In genomic region chr9:20319241-20319640, GRCh38 we compare ENCODE assay signal across 16 cellular contexts.
DNase-seq lines count a peak whose midpoint lies in the region; ATAC-seq and TF ChIP-seq lines count a peak whose summit lies in the region.
"Had no signal": no experiment of that assay in that cellular context is flagged by ENCODE, and none has a peak within 500 bp of the region (broad histone marks: within the 10 kb centered on the region; RNA-seq: fewer than 3 reads in every experiment).

No MANE protein-coding gene starts in this region.

- intact Hi-C loops in activated CD4-positive, alpha-beta T cell treated with anti-CD3 and anti-CD28 coated beads, Interleukin-2, amount 10 ng/mL, durations not matched to agents 24 days and 14 days (cut with micrococcal nuclease), result no loop called here
- intact Hi-C loops in left ventricle myocardium inferior (cut with micrococcal nuclease) (no loop called here), gastrocnemius medialis (cut with DNase I; ENCODE audit: low total_unique reads) (no loop called here)

- H3K4me3 ChIP-seq in SJSA1 (no peak overlapping the region), esophagus (ENCODE audit: low read depth in 1 of 2, low read length in 2 of 2) (no peak overlapping the region), rectal smooth muscle tissue (ENCODE audit: low read length) (no peak overlapping the region), left ventricle myocardium inferior (no peak overlapping the region), gastrocnemius medialis (no peak overlapping the region)
- H3K4me3 ChIP-seq: A549, GM23248, SJCRH30, tibial artery had no signal

- in situ Hi-C loops in gastrocnemius medialis (cut with MboI; ENCODE audit: low sequenced_read_pairs in 4 of 4), result no loop called here

- TF ChIP-seq POLR2A in gastrocnemius medialis (IDR thresholded peaks at IDR 0.05), result no peak

- no peaks in the 10 kb centered on the region for H3K27me3 Mint-ChIP-seq in activated CD4-positive, alpha-beta T cell treated with anti-CD3 and anti-CD28 coated beads, Interleukin-2, amount 10 ng/mL, durations not matched to agents 24 days and 14 days
- H3K27me3 Mint-ChIP-seq: CD4-positive, alpha-beta T cell had no signal

- H3K4me1 Mint-ChIP-seq in activated CD4-positive, alpha-beta T cell treated with anti-CD3 and anti-CD28 coated beads, Interleukin-2, amount 10 ng/mL, durations not matched to agents 24 days and 14 days, result peaks cover 77% of the 10 kb centered on the region

- peaks cover 17% of the 10 kb centered on the region for H3K36me3 Mint-ChIP-seq in activated CD4-positive, alpha-beta T cell treated with anti-CD3 and anti-CD28 coated beads, Interleukin-2, amount 10 ng/mL, durations not matched to agents 24 days and 14 days (ENCODE audit: low read depth)

- 37 to 52% methylated on average over 8 of the region's 8 CpGs for WGBS in esophagus, 2 donors

- H3K36me3 ChIP-seq in SJSA1, result no peaks in the 10 kb centered on the region
- no peaks in the 10 kb centered on the region for H3K36me3 ChIP-seq in esophagus (ENCODE audit: control insufficient read depth in 2 of 2, insufficient read depth in 2 of 2, low read length in 1 of 2)
- H3K36me3 ChIP-seq in rectal smooth muscle tissue (ENCODE audit: control insufficient read depth, insufficient read depth, low read length), result no peaks in the 10 kb centered on the region
- no peaks in the 10 kb centered on the region for H3K36me3 ChIP-seq in left ventricle myocardium inferior
- no peaks in the 10 kb centered on the region for H3K36me3 ChIP-seq in gastrocnemius medialis
- H3K36me3 ChIP-seq: SJCRH30, tibial artery had no signal

- H3K27ac ChIP-seq in SJSA1 (peak overlapping the region; percentile 59), esophagus (ENCODE audit: low read depth in 2 of 2, low read length in 1 of 2) (peak overlapping the region; percentile 65 to 68), rectal smooth muscle tissue (ENCODE audit: low read depth, low read length) (peak overlapping the region; percentile 73), left ventricle myocardium inferior (replicated peaks) (no peak overlapping the region), gastrocnemius medialis (no peak overlapping the region)
- H3K27ac ChIP-seq: A549, GM23248, SJCRH30, tibial artery had no signal

- H3K27ac Mint-ChIP-seq in activated CD4-positive, alpha-beta T cell treated with anti-CD3 and anti-CD28 coated beads, Interleukin-2, amount 10 ng/mL, durations not matched to agents 24 days and 14 days, result peak overlapping the region; percentile 94

- no peak for ATAC-seq in HG03139 (IDR thresholded peaks at IDR 0.05; ENCODE audit: unreplicated experiment)
- ATAC-seq in gastrocnemius medialis, result no peak

- peaks cover 8% of the 10 kb centered on the region for H3K9me3 Mint-ChIP-seq in activated CD4-positive, alpha-beta T cell treated with anti-CD3 and anti-CD28 coated beads, Interleukin-2, amount 10 ng/mL, durations not matched to agents 24 days and 14 days
- H3K9me3 Mint-ChIP-seq: CD4-positive, alpha-beta T cell had no signal

- no peak overlapping the region for H3K4me3 Mint-ChIP-seq in activated CD4-positive, alpha-beta T cell treated with anti-CD3 and anti-CD28 coated beads, Interleukin-2, amount 10 ng/mL, durations not matched to agents 24 days and 14 days
- H3K4me3 Mint-ChIP-seq: CD4-positive, alpha-beta T cell had no signal

- H3K27me3 ChIP-seq in SJSA1 (replicated peaks), result no peaks in the 10 kb centered on the region
- H3K27me3 ChIP-seq in esophagus (ENCODE audit: control insufficient read depth in 1 of 2, insufficient read depth in 2 of 2, low read length in 2 of 2), result no peaks in the 10 kb centered on the region
- no peaks in the 10 kb centered on the region for H3K27me3 ChIP-seq in rectal smooth muscle tissue (ENCODE audit: control insufficient read depth, insufficient read depth, low read length)
- H3K27me3 ChIP-seq in left ventricle myocardium inferior (ENCODE audit: low read depth), result no peaks in the 10 kb centered on the region
- no peaks in the 10 kb centered on the region for H3K27me3 ChIP-seq in gastrocnemius medialis
- H3K27me3 ChIP-seq: SJCRH30, tibial artery had no signal

- DNase-seq in activated CD4-positive, alpha-beta T cell treated with anti-CD3 and anti-CD28 coated beads, Interleukin-2, amount 10 ng/mL, durations not matched to agents 24 days and 14 days, result no peak
- DNase-seq in activated CD4-positive, alpha-beta T cell treated with anti-CD3 and anti-CD28 coated beads for 4 hours, result no peak
- DNase-seq in SJSA1 (ENCODE audit: low read depth in 1 of 2, low spot score in 2 of 2) (peak in 1 of 2 experiments; percentile 36), left ventricle myocardium inferior (no peak), gastrocnemius medialis (no peak)
- DNase-seq: effector memory CD4-positive, alpha-beta T cell; NCI-H1694; NCI-H446; tibial artery had no signal

- H3K9ac ChIP-seq in rectal smooth muscle tissue (ENCODE audit: low read length), result no peak overlapping the region
- H3K9ac ChIP-seq: GM23248 had no signal

- TF ChIP-seq CTCF in left ventricle myocardium inferior (IDR thresholded peaks at IDR 0.05; ENCODE audit: borderline replicate concordance) (no peak), gastrocnemius medialis (IDR thresholded peaks at IDR 0.05 in 4 of 5, conservative IDR thresholded peaks at IDR 0.05 in 1 of 5) (no peak)

- peaks cover 33% of the 10 kb centered on the region for H3K4me1 ChIP-seq in SJSA1 (replicated peaks)
- H3K4me1 ChIP-seq in esophagus (ENCODE audit: control insufficient read depth in 2 of 2, insufficient read depth in 2 of 2, low read length in 1 of 2), result peaks cover 7 to 8% of the 10 kb centered on the region in 2 donors
- peaks cover 25% of the 10 kb centered on the region for H3K4me1 ChIP-seq in rectal smooth muscle tissue (ENCODE audit: control insufficient read depth, insufficient read depth, low read length)
- no peaks in the 10 kb centered on the region for H3K4me1 ChIP-seq in left ventricle myocardium inferior
- no peaks in the 10 kb centered on the region for H3K4me1 ChIP-seq in gastrocnemius medialis
- H3K4me1 ChIP-seq: SJCRH30 had no signal

- H3K9me3 ChIP-seq in SJSA1 (replicated peaks) (no peaks in the 10 kb centered on the region), esophagus (ENCODE audit: control insufficient read depth in 2 of 2, insufficient read depth in 1 of 2, low read depth in 1 of 2, low read length in 1 of 2) (no peaks in the 10 kb centered on the region), left ventricle myocardium inferior (replicated peaks) (no peaks in the 10 kb centered on the region), gastrocnemius medialis (no peaks in the 10 kb centered on the region)
- H3K9me3 ChIP-seq: A549, SJCRH30, tibial artery had no signal

Comparison
In these comparisons a context has a peak if more than half of its experiments do, and no peak if none do; other contexts are left out.
1. H3K27ac ChIP-seq: peak in SJSA1 (single experiment), esophagus (2 of 2) and rectal smooth muscle tissue (single experiment); none in left ventricle myocardium inferior (single experiment) and gastrocnemius medialis (0 of 4).